9 cellular contexts compared by ENCODE assay signal in the genomic region with DNA sequence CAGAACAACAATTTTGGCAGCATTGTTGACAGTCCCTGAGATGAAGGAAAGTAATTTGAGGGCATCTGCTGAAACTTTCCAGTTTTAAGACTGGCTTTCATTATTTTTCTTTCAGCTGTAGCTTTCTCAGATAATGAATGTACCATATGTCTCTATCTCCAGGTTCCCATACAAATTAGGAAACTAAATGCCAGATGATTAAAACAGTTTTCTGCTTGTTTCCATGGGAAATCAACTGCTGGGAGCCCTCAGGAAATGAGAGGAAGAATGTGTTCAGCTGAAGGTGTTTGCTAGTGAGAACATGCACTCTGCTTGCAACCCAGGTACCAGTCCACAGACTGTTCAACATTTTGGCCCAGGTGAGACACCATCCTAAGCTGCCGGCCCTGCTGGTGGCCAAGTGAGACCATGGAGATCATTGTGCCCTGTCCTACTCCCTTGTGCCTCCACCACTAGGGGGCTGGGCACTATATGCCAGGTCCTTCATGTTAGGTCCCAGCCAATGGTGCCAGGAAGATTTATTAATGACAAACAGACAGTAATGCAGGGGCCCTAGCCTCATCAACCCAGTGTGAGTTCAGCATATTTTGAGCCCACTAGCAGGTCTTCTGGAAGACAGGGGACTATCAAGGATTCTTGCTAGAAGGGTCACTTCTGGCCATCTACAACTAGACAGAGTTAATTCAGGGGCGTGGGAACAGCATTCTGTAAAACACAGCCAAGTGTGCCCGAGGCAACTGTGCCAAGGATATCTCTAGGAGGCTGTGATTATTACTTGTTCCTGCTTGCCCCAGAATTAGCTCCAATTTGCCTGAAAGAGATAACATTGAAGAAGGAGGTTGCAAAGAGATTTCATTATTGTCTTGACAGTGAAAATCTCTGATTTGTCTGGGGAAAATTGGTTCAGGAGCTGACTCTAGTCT. TPM values are rescaled to one million over a fixed set of nuclear protein-coding genes. Genes with fewer than 3 reads are reported as not detected.
DNase-seq lines count a peak whose midpoint lies in the region; ATAC-seq and TF ChIP-seq lines count a peak whose summit lies in the region.
"Had no signal": no experiment of that assay in that cellular context is flagged by ENCODE, and none has a peak within 500 bp of the region (broad histone marks: within the 10 kb centered on the region; RNA-seq: fewer than 3 reads in every experiment).

No MANE protein-coding gene starts in this region.

- H3K9me3 Mint-ChIP-seq in MCF 10A (ENCODE audit: unreplicated experiment), result no peaks in the 10 kb centered on the region

- WGBS in tibial nerve, 2 donors, result 45 to 51% methylated on average over 3 of the region's 3 CpGs

- H3K4me1 ChIP-seq in breast epithelium (no peaks in the 10 kb centered on the region), cardiac muscle cell (ENCODE audit: low read depth) (no peaks in the 10 kb centered on the region), tibial nerve (peaks cover 0 to 14% (median 2%) of the 10 kb centered on the region in 4 donors)

- H3K27ac ChIP-seq in breast epithelium (peak overlapping the region in 1 of 2 donors; percentile 16), cardiac muscle cell (no peak overlapping the region), tibial nerve (peak overlapping the region in 1 of 4 donors; percentile 8)

- POLR2A ChIA-PET in MCF 10A (lab: Yijun Ruan, JAX), result interaction anchor here (0.7 to 2.3 kb wide), 10 partner anchors 8 to 65 kb away, joined by 3 to 11 read pairs (median 4); partner anchors contain the start of gene LRRC8C

- peaks cover 6% of the 10 kb centered on the region for H3K36me3 Mint-ChIP-seq in MCF 10A (ENCODE audit: insufficient read depth, unreplicated experiment)

- intact Hi-C loops in MCF 10A (cut with micrococcal nuclease), result no loop called here
- intact Hi-C loops in breast epithelium (cut with DNase I; ENCODE audit: low total_unique reads), result no loop called here

- TF ChIP-seq CTCF in MCF 10A (IDR thresholded peaks at IDR 0.05; ENCODE audit: unreplicated experiment), result peak; percentile 17
- TF ChIP-seq CTCF in breast epithelium (IDR thresholded peaks at IDR 0.05), result no peak
- TF ChIP-seq CTCF in cardiac muscle cell (IDR thresholded peaks at IDR 0.05; ENCODE audit: low read depth, low read length), result peak; percentile 29
- peak in 3 of 5 experiments; percentile 15 to 32 (median 17) for TF ChIP-seq CTCF in tibial nerve (IDR thresholded peaks at IDR 0.05)

- H3K9me3 ChIP-seq in breast epithelium (no peaks in the 10 kb centered on the region), cardiac muscle cell (ENCODE audit: low read depth) (no peaks in the 10 kb centered on the region), tibial nerve (no peaks in the 10 kb centered on the region)

- H3K27ac Mint-ChIP-seq in MCF 10A (ENCODE audit: low read depth, unreplicated experiment), result peak overlapping the region; percentile 66

- BruUV-seq in MCF 10A (replicated peaks; lab: Mats Ljungman, UMichigan), result no TSS peak

- no peaks in the 10 kb centered on the region for H3K36me3 ChIP-seq in breast epithelium
- H3K36me3 ChIP-seq in cardiac muscle cell, result no peaks in the 10 kb centered on the region
- H3K36me3 ChIP-seq in tibial nerve, result no peaks in the 10 kb centered on the region

- peaks cover 15% of the 10 kb centered on the region for H3K4me1 Mint-ChIP-seq in MCF 10A (ENCODE audit: insufficient read depth, unreplicated experiment)

- no peak for TF ChIP-seq EP300 in tibial nerve (IDR thresholded peaks at IDR 0.05)

- in situ Hi-C loops in SK-MEL-5 (cut with HindIII; ENCODE audit: low pct_unique_long_range_greater_than_20kb, low sequenced_read_pairs), result no loop called here

- no peaks in the 10 kb centered on the region for H3K27me3 Mint-ChIP-seq in MCF 10A (ENCODE audit: insufficient read depth, unreplicated experiment)

- CTCF ChIA-PET in MCF 10A (lab: Yijun Ruan, JAX), result interaction anchor here (0.6 to 5.3 kb wide), 11 partner anchors 10 to 618 kb away, joined by 3 to 32 read pairs (median 4); no protein-coding TSS in a partner anchor

- H3K27me3 ChIP-seq in breast epithelium, result no peaks in the 10 kb centered on the region
- H3K27me3 ChIP-seq in cardiac muscle cell, result no peaks in the 10 kb centered on the region
- no peaks in the 10 kb centered on the region for H3K27me3 ChIP-seq in tibial nerve

- ATAC-seq in GM18909 (IDR thresholded peaks at IDR 0.05; ENCODE audit: poor library complexity, unreplicated experiment), result no peak
- ATAC-seq in GM21526 (IDR thresholded peaks at IDR 0.05; ENCODE audit: low FRiP score, unreplicated experiment), result no peak
- no peak for ATAC-seq in GM18870 (IDR thresholded peaks at IDR 0.05; ENCODE audit: unreplicated experiment)

- TF ChIP-seq POLR2A in breast epithelium (IDR thresholded peaks at IDR 0.05) (no peak), tibial nerve (IDR thresholded peaks at IDR 0.05) (no peak)

- no peak overlapping the region for H3K4me3 ChIP-seq in breast epithelium
- H3K4me3 ChIP-seq in cardiac muscle cell, result no peak overlapping the region
- no peak overlapping the region for H3K4me3 ChIP-seq in tibial nerve

- no peak overlapping the region for H3K4me3 Mint-ChIP-seq in MCF 10A (ENCODE audit: unreplicated experiment)

- DNase-seq in MCF 10A (ENCODE audit: unreplicated experiment) (peak; percentile 44), breast epithelium (ENCODE audit: low spot score in 2 of 2) (no peak), SK-MEL-5 (ENCODE audit: low read depth, low spot score) (peak; percentile 60), cardiac muscle cell (ENCODE audit: low read depth in 1 of 2, low spot score in 1 of 2) (no peak), tibial nerve (ENCODE audit: low spot score in 2 of 2) (no peak)
- DNase-seq: NCI-H2081 treated with DMSO at 0.1 percent for 48 hours had no signal

RNA-seq across cellular contexts. Expression of gene LRRC8C, which starts 17.0 kb away (rescaled TPM):
- total RNA-seq in MCF 10A (2022) (4.4 TPM in 2 replicates), breast epithelium (10 to 100 TPM; 10.8 to 14.6 (median 12.9) TPM), cardiac muscle cell (3.4 and 4.3 TPM in 2 replicates), tibial nerve (10 to 100 TPM; 16.5 to 23.8 (median 20.2) TPM)
- 2.7 and 3.2 TPM in 2 replicates for total RNA-seq in SK-MEL-5 (2014; rRNA removed; shearing (Covaris generic))
- polyA plus RNA-seq in SK-MEL-5 (2015; cell fraction: cytosol; rRNA removed), result 2.7 and 3.6 TPM in 2 replicates
- polyA plus RNA-seq in SK-MEL-5 (2015; cell fraction: nucleus; rRNA removed), result 1.1 and 1.2 TPM in 2 replicates
- polyA plus RNA-seq in cardiac muscle cell, result 2.3 and 6.5 TPM in 2 replicates

Comparison
In these comparisons a context has a peak if more than half of its experiments do, and no peak if none do; other contexts are left out.
1. DNase-seq: peak in MCF 10A (single experiment) and SK-MEL-5 (single experiment); none in breast epithelium (0 of 2), cardiac muscle cell (0 of 2) and tibial nerve (0 of 2).
2. CTCF ChIP-seq: peak in MCF 10A (single experiment), cardiac muscle cell (single experiment) and tibial nerve (3 of 5); none in breast epithelium (0 of 3).